1 cellular context compared by ENCODE assay signal in genomic region chr10:26621889-26622681, GRCh38.
TF ChIP-seq lines count a peak whose summit lies in the region.

No MANE protein-coding gene starts in this region.

TF ChIP-seq in HEK293, 187 proteins besides CTCF, POLR2A, EP300 and RAD21:
- TF ChIP-seq, protein P1, sequence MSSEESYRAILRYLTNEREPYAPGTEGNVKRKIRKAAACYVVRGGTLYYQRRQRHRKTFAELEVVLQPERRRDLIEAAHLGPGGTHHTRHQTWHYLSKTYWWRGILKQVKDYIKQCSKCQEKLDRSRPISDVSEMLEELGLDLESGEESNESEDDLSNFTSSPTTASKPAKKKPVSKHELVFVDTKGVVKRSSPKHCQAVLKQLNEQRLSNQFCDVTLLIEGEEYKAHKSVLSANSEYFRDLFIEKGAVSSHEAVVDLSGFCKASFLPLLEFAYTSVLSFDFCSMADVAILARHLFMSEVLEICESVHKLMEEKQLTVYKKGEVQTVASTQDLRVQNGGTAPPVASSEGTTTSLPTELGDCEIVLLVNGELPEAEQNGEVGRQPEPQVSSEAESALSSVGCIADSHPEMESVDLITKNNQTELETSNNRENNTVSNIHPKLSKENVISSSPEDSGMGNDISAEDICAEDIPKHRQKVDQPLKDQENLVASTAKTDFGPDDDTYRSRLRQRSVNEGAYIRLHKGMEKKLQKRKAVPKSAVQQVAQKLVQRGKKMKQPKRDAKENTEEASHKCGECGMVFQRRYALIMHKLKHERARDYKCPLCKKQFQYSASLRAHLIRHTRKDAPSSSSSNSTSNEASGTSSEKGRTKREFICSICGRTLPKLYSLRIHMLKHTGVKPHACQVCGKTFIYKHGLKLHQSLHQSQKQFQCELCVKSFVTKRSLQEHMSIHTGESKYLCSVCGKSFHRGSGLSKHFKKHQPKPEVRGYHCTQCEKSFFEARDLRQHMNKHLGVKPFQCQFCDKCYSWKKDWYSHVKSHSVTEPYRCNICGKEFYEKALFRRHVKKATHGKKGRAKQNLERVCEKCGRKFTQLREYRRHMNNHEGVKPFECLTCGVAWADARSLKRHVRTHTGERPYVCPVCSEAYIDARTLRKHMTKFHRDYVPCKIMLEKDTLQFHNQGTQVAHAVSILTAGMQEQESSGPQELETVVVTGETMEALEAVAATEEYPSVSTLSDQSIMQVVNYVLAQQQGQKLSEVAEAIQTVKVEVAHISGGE (tag by site-specific recombination; conservative IDR thresholded peaks at IDR 0.05; ENCODE audit: low read depth): no peak
- TF ChIP-seq, protein P2, sequence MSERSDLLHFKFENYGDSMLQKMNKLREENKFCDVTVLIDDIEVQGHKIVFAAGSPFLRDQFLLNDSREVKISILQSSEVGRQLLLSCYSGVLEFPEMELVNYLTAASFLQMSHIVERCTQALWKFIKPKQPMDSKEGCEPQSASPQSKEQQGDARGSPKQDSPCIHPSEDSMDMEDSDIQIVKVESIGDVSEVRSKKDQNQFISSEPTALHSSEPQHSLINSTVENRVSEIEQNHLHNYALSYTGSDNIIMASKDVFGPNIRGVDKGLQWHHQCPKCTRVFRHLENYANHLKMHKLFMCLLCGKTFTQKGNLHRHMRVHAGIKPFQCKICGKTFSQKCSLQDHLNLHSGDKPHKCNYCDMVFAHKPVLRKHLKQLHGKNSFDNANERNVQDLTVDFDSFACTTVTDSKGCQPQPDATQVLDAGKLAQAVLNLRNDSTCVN (tag by site-specific recombination; optimal IDR thresholded peaks at IDR 0.05): peak; percentile 46
- TF ChIP-seq ZFP41 (tag by site-specific recombination; IDR thresholded peaks at IDR 0.05; ENCODE audit: borderline replicate concordance) (no peak), ZNF335 (tag by site-specific recombination; conservative IDR thresholded peaks at IDR 0.05) (0 out of 2 replicates have a peak, but pooled peaks have one; percentile 43), PRDM4 (tag by site-specific recombination; IDR thresholded peaks at IDR 0.05) (no peak), ZNF514 (tag by site-specific recombination; IDR thresholded peaks at IDR 0.05) (no peak), ZNF529 (tag by site-specific recombination; IDR thresholded peaks at IDR 0.05; ENCODE audit: insufficient replicate concordance) (no peak), ZNF596 (tag by site-specific recombination; IDR thresholded peaks at IDR 0.05) (no peak), ZNF704 (tag by site-specific recombination; IDR thresholded peaks at IDR 0.05) (no peak), SALL2 (tag by site-specific recombination; IDR thresholded peaks at IDR 0.05; ENCODE audit: borderline replicate concordance) (no peak), ZNF660 (tag by site-specific recombination; IDR thresholded peaks at IDR 0.05) (peak; percentile 25; the same call in 1 of the 2 replicates), MZF1 (tag by site-specific recombination; IDR thresholded peaks at IDR 0.05; ENCODE audit: borderline replicate concordance) (peak; percentile 75; the same call in 1 of the 2 replicates), ZNF560 (tag by site-specific recombination; IDR thresholded peaks at IDR 0.05; ENCODE audit: borderline replicate concordance) (no peak), RBAK (tag by site-specific recombination; IDR thresholded peaks at IDR 0.05) (no peak), ZNF580 (tag by site-specific recombination; IDR thresholded peaks at IDR 0.05) (no peak), ZNF133 (tag by site-specific recombination; IDR thresholded peaks at IDR 0.05) (no peak), ZNF624 (tag by site-specific recombination; IDR thresholded peaks at IDR 0.05) (no peak)
- TF ChIP-seq, protein P3, sequence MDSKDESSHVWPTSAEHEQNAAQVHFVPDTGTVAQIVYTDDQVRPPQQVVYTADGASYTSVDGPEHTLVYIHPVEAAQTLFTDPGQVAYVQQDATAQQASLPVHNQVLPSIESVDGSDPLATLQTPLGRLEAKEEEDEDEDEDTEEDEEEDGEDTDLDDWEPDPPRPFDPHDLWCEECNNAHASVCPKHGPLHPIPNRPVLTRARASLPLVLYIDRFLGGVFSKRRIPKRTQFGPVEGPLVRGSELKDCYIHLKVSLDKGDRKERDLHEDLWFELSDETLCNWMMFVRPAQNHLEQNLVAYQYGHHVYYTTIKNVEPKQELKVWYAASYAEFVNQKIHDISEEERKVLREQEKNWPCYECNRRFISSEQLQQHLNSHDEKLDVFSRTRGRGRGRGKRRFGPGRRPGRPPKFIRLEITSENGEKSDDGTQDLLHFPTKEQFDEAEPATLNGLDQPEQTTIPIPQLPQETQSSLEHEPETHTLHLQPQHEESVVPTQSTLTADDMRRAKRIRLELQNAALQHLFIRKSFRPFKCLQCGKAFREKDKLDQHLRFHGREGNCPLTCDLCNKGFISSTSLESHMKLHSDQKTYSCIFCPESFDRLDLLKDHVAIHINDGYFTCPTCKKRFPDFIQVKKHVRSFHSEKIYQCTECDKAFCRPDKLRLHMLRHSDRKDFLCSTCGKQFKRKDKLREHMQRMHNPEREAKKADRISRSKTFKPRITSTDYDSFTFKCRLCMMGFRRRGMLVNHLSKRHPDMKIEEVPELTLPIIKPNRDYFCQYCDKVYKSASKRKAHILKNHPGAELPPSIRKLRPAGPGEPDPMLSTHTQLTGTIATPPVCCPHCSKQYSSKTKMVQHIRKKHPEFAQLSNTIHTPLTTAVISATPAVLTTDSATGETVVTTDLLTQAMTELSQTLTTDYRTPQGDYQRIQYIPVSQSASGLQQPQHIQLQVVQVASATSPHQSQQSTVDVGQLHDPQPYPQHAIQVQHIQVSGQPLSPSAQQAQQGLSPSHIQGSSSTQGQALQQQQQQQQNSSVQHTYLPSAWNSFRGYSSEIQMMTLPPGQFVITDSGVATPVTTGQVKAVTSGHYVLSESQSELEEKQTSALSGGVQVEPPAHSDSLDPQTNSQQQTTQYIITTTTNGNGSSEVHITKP (tag by site-specific recombination; IDR thresholded peaks at IDR 0.05): no peak
- TF ChIP-seq, protein P4, sequence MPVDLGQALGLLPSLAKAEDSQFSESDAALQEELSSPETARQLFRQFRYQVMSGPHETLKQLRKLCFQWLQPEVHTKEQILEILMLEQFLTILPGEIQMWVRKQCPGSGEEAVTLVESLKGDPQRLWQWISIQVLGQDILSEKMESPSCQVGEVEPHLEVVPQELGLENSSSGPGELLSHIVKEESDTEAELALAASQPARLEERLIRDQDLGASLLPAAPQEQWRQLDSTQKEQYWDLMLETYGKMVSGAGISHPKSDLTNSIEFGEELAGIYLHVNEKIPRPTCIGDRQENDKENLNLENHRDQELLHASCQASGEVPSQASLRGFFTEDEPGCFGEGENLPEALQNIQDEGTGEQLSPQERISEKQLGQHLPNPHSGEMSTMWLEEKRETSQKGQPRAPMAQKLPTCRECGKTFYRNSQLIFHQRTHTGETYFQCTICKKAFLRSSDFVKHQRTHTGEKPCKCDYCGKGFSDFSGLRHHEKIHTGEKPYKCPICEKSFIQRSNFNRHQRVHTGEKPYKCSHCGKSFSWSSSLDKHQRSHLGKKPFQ (tag by site-specific recombination; IDR thresholded peaks at IDR 0.05): peak; percentile 83
TF ChIP-seq in HEK293: peak in this region for 5.
